Comparison of ENCODE assay signal across 17 cellular contexts in genomic region chr22:39078329-39078728, GRCh38. TPM values are rescaled to one million over a fixed set of nuclear protein-coding genes. Genes with fewer than 3 reads are reported as not detected.
A peak's percentile ranks its signal among the peaks of the same experiment; 100 is the strongest.
DNase-seq lines count a peak whose midpoint lies in the region; ATAC-seq and TF ChIP-seq lines count a peak whose summit lies in the region.
"Had no signal": no experiment of that assay in that cellular context is flagged by ENCODE, and none has a peak within 500 bp of the region (broad histone marks: within the 10 kb centered on the region; RNA-seq: fewer than 3 reads in every experiment).

No MANE protein-coding gene starts in this region.

- peaks cover 15% of the 10 kb centered on the region for H3K4me1 ChIP-seq in DND-41 (ENCODE audit: insufficient read depth, low read length)
- peaks cover 9% of the 10 kb centered on the region for H3K4me1 ChIP-seq in body of pancreas

- POLR2A ChIA-PET in activated CD8-positive, alpha-beta T cell treated with anti-CD3 and anti-CD28 coated beads, Interleukin-2, amount 10 ng/mL, durations not matched to agents 7 days and 5 days (lab: Charles Lee), result interaction anchor here (0.7 to 1.4 kb wide), 4 partner anchors 12 to 21 kb away, joined by 3 to 5 read pairs (median 4); no protein-coding TSS in a partner anchor

- peaks cover 38% of the 10 kb centered on the region for H3K36me3 Mint-ChIP-seq in T-helper 1 cell treated with Interleukin-12 subunit alpha and Interleukin-12 subunit beta and Interleukin-4 antibody, amounts not matched to agents 30 μg/mL and 1 μg/mL, for 36 hours (ENCODE audit: low read depth)
- peaks cover 54% of the 10 kb centered on the region for H3K36me3 Mint-ChIP-seq in activated CD8-positive, alpha-beta T cell treated with anti-CD3 and anti-CD28 coated beads, Interleukin-2, amount 10 ng/mL, durations not matched to agents 7 days and 5 days (ENCODE audit: low read depth)
- H3K36me3 Mint-ChIP-seq in naive B cell, result peaks cover 11 to 12% of the 10 kb centered on the region in 2 donors
- H3K36me3 Mint-ChIP-seq: brain had no signal

- peak overlapping the region; percentile 89 for H3K4me3 Mint-ChIP-seq in T-helper 1 cell treated with Interleukin-12 subunit alpha and Interleukin-12 subunit beta and Interleukin-4 antibody, amounts not matched to agents 30 μg/mL and 1 μg/mL, for 36 hours
- peak overlapping the region; percentile 95 for H3K4me3 Mint-ChIP-seq in activated CD8-positive, alpha-beta T cell treated with anti-CD3 and anti-CD28 coated beads, Interleukin-2, amount 10 ng/mL, durations not matched to agents 7 days and 5 days
- H3K4me3 Mint-ChIP-seq in naive B cell, result peak overlapping the region; percentile 87 to 96 (median 93)

- 79 to 84% methylated on average over 8 of the region's 8 CpGs for WGBS in body of pancreas, 2 donors

- no peak overlapping the region for H3K9ac ChIP-seq in DND-41 (ENCODE audit: low read depth, low read length)
- H3K9ac ChIP-seq: KMS-11 had no signal

- TF ChIP-seq CTCF in DND-41 (IDR thresholded peaks at IDR 0.05; ENCODE audit: borderline replicate concordance, extremely low read depth, low read length, poor library complexity, severe bottlenecking) (no peak), body of pancreas (IDR thresholded peaks at IDR 0.05) (no peak)

- H3K27ac ChIP-seq in DND-41 (ENCODE audit: low read length), result no peak overlapping the region; the same call in 1 of the 2 replicates
- no peak overlapping the region for H3K27ac ChIP-seq in body of pancreas
- H3K27ac ChIP-seq: KMS-11 had no signal

- intact Hi-C loops in body of pancreas (cut with DNase I), result no loop called here

- H3K27me3 ChIP-seq in DND-41 (ENCODE audit: insufficient read depth, low read length, poor library complexity), result no peaks in the 10 kb centered on the region
- H3K27me3 ChIP-seq in body of pancreas, result no peaks in the 10 kb centered on the region

- TF ChIP-seq POLR2A in body of pancreas (IDR thresholded peaks at IDR 0.05), result no peak

- DNase-seq in T-helper 1 cell (no peak), DND-41 (no peak), naive B cell (no peak), NCI-H69 (lab: John Stamatoyannopoulos, UW) (no peak), body of pancreas (no peak)
- DNase-seq in activated CD8-positive, alpha-beta T cell treated with anti-CD3 and anti-CD28 coated beads, Interleukin-2, amount 10 ng/mL, durations not matched to agents 7 days and 5 days, result no peak
- DNase-seq: 8988T; activated CD8-positive, alpha-beta memory T cell treated with anti-CD3 and anti-CD28 coated beads, Interleukin-2, amount 50 U/mL, for 48 hours; Calu3; NCI-H1436 treated with DMSO at 0.1 percent for 48 hours; NCI-H526; SHP77 treated with DMSO at 0.1 percent for 48 hours had no signal

- H3K27ac Mint-ChIP-seq in T-helper 1 cell treated with Interleukin-12 subunit alpha and Interleukin-12 subunit beta and Interleukin-4 antibody, amounts not matched to agents 30 μg/mL and 1 μg/mL, for 36 hours, result peak overlapping the region; percentile 87
- peak overlapping the region; percentile 91 for H3K27ac Mint-ChIP-seq in activated CD8-positive, alpha-beta T cell treated with anti-CD3 and anti-CD28 coated beads, Interleukin-2, amount 10 ng/mL, durations not matched to agents 7 days and 5 days
- H3K27ac Mint-ChIP-seq in naive B cell, result peak overlapping the region; percentile 49 to 98 (median 96)
- H3K27ac Mint-ChIP-seq: brain had no signal

- peak overlapping the region; percentile 93; the same call in 1 of the 2 replicates for H3K4me2 ChIP-seq in DND-41 (ENCODE audit: insufficient read depth, low read length)
- H3K4me2 ChIP-seq: KMS-11 had no signal

- H4K20me1 ChIP-seq in DND-41 (ENCODE audit: insufficient read depth, low read length), result no peaks in the 10 kb centered on the region

- H3K4me1 Mint-ChIP-seq in T-helper 1 cell treated with Interleukin-12 subunit alpha and Interleukin-12 subunit beta and Interleukin-4 antibody, amounts not matched to agents 30 μg/mL and 1 μg/mL, for 36 hours (ENCODE audit: low read depth), result peaks cover 36% of the 10 kb centered on the region
- H3K4me1 Mint-ChIP-seq in activated CD8-positive, alpha-beta T cell treated with anti-CD3 and anti-CD28 coated beads, Interleukin-2, amount 10 ng/mL, durations not matched to agents 7 days and 5 days (ENCODE audit: low read depth), result peaks cover 65% of the 10 kb centered on the region
- H3K4me1 Mint-ChIP-seq in naive B cell, result peaks cover 51 to 78% (median 73%) of the 10 kb centered on the region in 3 donors

- no peak overlapping the region for H3K4me3 ChIP-seq in DND-41 (ENCODE audit: low read depth in 1 of 2, low read length in 2 of 2)
- H3K4me3 ChIP-seq in body of pancreas, result no peak overlapping the region

- H3K9me3 Mint-ChIP-seq in T-helper 1 cell treated with Interleukin-12 subunit alpha and Interleukin-12 subunit beta and Interleukin-4 antibody, amounts not matched to agents 30 μg/mL and 1 μg/mL, for 36 hours, result no peaks in the 10 kb centered on the region
- H3K9me3 Mint-ChIP-seq in activated CD8-positive, alpha-beta T cell treated with anti-CD3 and anti-CD28 coated beads, Interleukin-2, amount 10 ng/mL, durations not matched to agents 7 days and 5 days (ENCODE audit: insufficient read depth), result no peaks in the 10 kb centered on the region
- H3K9me3 Mint-ChIP-seq in naive B cell, result no peaks in the 10 kb centered on the region

- ATAC-seq in DND-41 (ENCODE audit: insufficient read depth, low read depth) (no peak), naive B cell (ENCODE audit: low read depth in 2 of 2) (no peak), HG03159 (IDR thresholded peaks at IDR 0.05; ENCODE audit: unreplicated experiment) (no peak), body of pancreas (no peak)
- no peak for ATAC-seq in activated CD8-positive, alpha-beta T cell treated with anti-CD3 and anti-CD28 coated beads, Interleukin-2, amount 10 ng/mL, durations not matched to agents 7 days and 5 days

- no peaks in the 10 kb centered on the region for H3K9me3 ChIP-seq in DND-41 (ENCODE audit: insufficient read depth, low read length, severe bottlenecking)
- H3K9me3 ChIP-seq in body of pancreas, result no peaks in the 10 kb centered on the region

- no peak overlapping the region for H2AFZ ChIP-seq in DND-41 (ENCODE audit: low read depth, low read length)

- H3K79me2 ChIP-seq in DND-41 (ENCODE audit: insufficient read depth, low read length), result no peaks in the 10 kb centered on the region

- CTCF ChIA-PET in activated CD8-positive, alpha-beta T cell treated with anti-CD3 and anti-CD28 coated beads, Interleukin-2, amount 10 ng/mL, durations not matched to agents 7 days and 5 days (lab: Charles Lee), result interaction anchor here (0.7 to 2.4 kb wide), 5 partner anchors 11 to 240 kb away, joined by 3 to 7 read pairs (median 3); no protein-coding TSS in a partner anchor

- no peaks in the 10 kb centered on the region for H3K27me3 Mint-ChIP-seq in T-helper 1 cell treated with Interleukin-12 subunit alpha and Interleukin-12 subunit beta and Interleukin-4 antibody, amounts not matched to agents 30 μg/mL and 1 μg/mL, for 36 hours (ENCODE audit: low read depth)
- H3K27me3 Mint-ChIP-seq in activated CD8-positive, alpha-beta T cell treated with anti-CD3 and anti-CD28 coated beads, Interleukin-2, amount 10 ng/mL, durations not matched to agents 7 days and 5 days (ENCODE audit: low read depth), result no peaks in the 10 kb centered on the region
- H3K27me3 Mint-ChIP-seq in naive B cell, result no peaks in the 10 kb centered on the region
- H3K27me3 Mint-ChIP-seq: brain had no signal

- no peaks in the 10 kb centered on the region for H3K36me3 ChIP-seq in DND-41 (ENCODE audit: insufficient read depth, low read length)
- no peaks in the 10 kb centered on the region for H3K36me3 ChIP-seq in body of pancreas (replicated peaks in 1 of 2; ENCODE audit: insufficient read depth in 1 of 2, low read depth in 2 of 2)

RNA-seq across cellular contexts. Expression of gene APOBEC3G, which starts 1.3 kb away (rescaled TPM):
- total RNA-seq in activated CD8-positive, alpha-beta T cell treated with anti-CD3 and anti-CD28 coated beads, Interleukin-2, amount 10 ng/mL, durations not matched to agents 7 days and 5 days, result 100 to 1,000 TPM; 134 to 138 TPM
- polyA plus RNA-seq in naive B cell (ENCODE audit: low read depth in 6 of 6), result 100 to 1,000 TPM in 4 of 6 donors, 10 to 100 TPM in 2; 87.2 to 136 (median 120) TPM
- 1 to 10 TPM; 5.4 to 6.3 TPM for total RNA-seq in body of pancreas

RNA-seq across cellular contexts. Expression of gene APOBEC3H, which starts 18.7 kb away (rescaled TPM):
- 10 to 100 TPM; 82.8 to 89.7 TPM for total RNA-seq in activated CD8-positive, alpha-beta T cell treated with anti-CD3 and anti-CD28 coated beads, Interleukin-2, amount 10 ng/mL, durations not matched to agents 7 days and 5 days
- 1 to 10 TPM in 1 of 6 donors, under 1 TPM in 1, not detected in 4; 0.77 to 1.2 TPM for polyA plus RNA-seq in naive B cell (ENCODE audit: low read depth in 6 of 6)
- total RNA-seq in body of pancreas, result not detected
- total RNA-seq: Calu3, lower leg skin had no signal

RNA-seq across cellular contexts. Expression of gene APOBEC3F, which starts 37.7 kb away (rescaled TPM):
- 10 to 100 TPM; 43.1 to 48.8 TPM for total RNA-seq in activated CD8-positive, alpha-beta T cell treated with anti-CD3 and anti-CD28 coated beads, Interleukin-2, amount 10 ng/mL, durations not matched to agents 7 days and 5 days
- polyA plus RNA-seq in naive B cell (ENCODE audit: low read depth in 6 of 6), result 10 to 100 TPM; 32.0 to 56.2 (median 36.4) TPM
- total RNA-seq in body of pancreas, result under 1 TPM; 0.52 to 0.99 TPM

RNA-seq across cellular contexts. Expression of gene APOBEC3D, which starts 57.4 kb away (rescaled TPM):
- 10 to 100 TPM; 49.1 to 51.5 TPM for total RNA-seq in activated CD8-positive, alpha-beta T cell treated with anti-CD3 and anti-CD28 coated beads, Interleukin-2, amount 10 ng/mL, durations not matched to agents 7 days and 5 days
- polyA plus RNA-seq in naive B cell (ENCODE audit: low read depth in 6 of 6), result 10 to 100 TPM; 10.4 to 33.9 (median 20.4) TPM
- not detected for total RNA-seq in body of pancreas

Comparison
In these comparisons a context has a peak if more than half of its experiments do, and no peak if none do; other contexts are left out.
1. RNA of gene APOBEC3G, which starts 1.3 kb away (total RNA-seq): 134 to 138 TPM in activated CD8-positive, alpha-beta T cell treated with anti-CD3 and anti-CD28 coated beads, Interleukin-2, amount 10 ng/mL, durations not matched to agents 7 days and 5 days; 5.4 to 6.3 TPM in body of pancreas; every median in the first group is over 10 times any median in the second.
2. RNA of gene APOBEC3H, which starts 18.7 kb away (total RNA-seq): 82.8 to 89.7 TPM in activated CD8-positive, alpha-beta T cell treated with anti-CD3 and anti-CD28 coated beads, Interleukin-2, amount 10 ng/mL, durations not matched to agents 7 days and 5 days; not detected in body of pancreas; every median in the first group is over 10 times any median in the second.
3. RNA of gene APOBEC3F, which starts 37.7 kb away (total RNA-seq): 43.1 to 48.8 TPM in activated CD8-positive, alpha-beta T cell treated with anti-CD3 and anti-CD28 coated beads, Interleukin-2, amount 10 ng/mL, durations not matched to agents 7 days and 5 days; 0.52 to 0.99 TPM in body of pancreas; every median in the first group is over 10 times any median in the second.
4. Peak in every context shown above with its lines, with median percentiles within 50 percentile points of each other: H3K27ac Mint-ChIP-seq and H3K4me3 Mint-ChIP-seq.